Comparison of ENCODE assay signal across 8 cellular contexts in genomic region chr12:47753021-47754001, GRCh38. TPM values are rescaled to one million over a fixed set of nuclear protein-coding genes. Genes with fewer than 3 reads are reported as not detected.
DNase-seq lines count a peak whose midpoint lies in the region; ATAC-seq and TF ChIP-seq lines count a peak whose summit lies in the region.

No MANE protein-coding gene starts in this region.

- H3K27ac ChIP-seq in HUES6 (ENCODE audit: low read depth, low read length) (peak overlapping the region; percentile 78), left lung (peak overlapping the region; percentile 69 to 72), tibial nerve (peak overlapping the region in 3 of 4 donors; percentile 46 to 60 (median 53))

- H3K36me3 ChIP-seq in HUES6 (ENCODE audit: control insufficient read depth, insufficient read depth, low read length) (no peaks in the 10 kb centered on the region; the same call in 1 of the 2 replicates), left lung (peaks cover 0 to 16% of the 10 kb centered on the region in 2 donors), tibial nerve (peaks cover 0 to 5% (median 0%) of the 10 kb centered on the region in 3 donors)

- TF ChIP-seq CTCF in MCF 10A (IDR thresholded peaks at IDR 0.05; ENCODE audit: unreplicated experiment): no peak
- no peak for TF ChIP-seq CTCF in left lung (IDR thresholded peaks at IDR 0.05)
- no peak for TF ChIP-seq CTCF in tibial nerve (IDR thresholded peaks at IDR 0.05)

- ATAC-seq in left lung: peak; percentile 62

- CTCF ChIA-PET in MCF 10A (lab: Yijun Ruan, JAX): interaction anchor here (0.6 to 14.4 kb wide), 7 partner anchors 10 to 86 kb away, joined by 3 to 262 read pairs (median 5); partner anchors contain the start of gene SLC48A1

- H3K4me1 ChIP-seq in HUES6 (ENCODE audit: control insufficient read depth, insufficient read depth, low read length): peaks cover 54% of the 10 kb centered on the region
- peaks cover 29 to 62% of the 10 kb centered on the region in 2 donors for H3K4me1 ChIP-seq in left lung
- H3K4me1 ChIP-seq in tibial nerve: peaks cover 0 to 45% (median 23%) of the 10 kb centered on the region in 4 donors

- H3K27me3 ChIP-seq in HUES6 (ENCODE audit: control insufficient read depth, insufficient read depth, low read length): no peaks in the 10 kb centered on the region
- no peaks in the 10 kb centered on the region for H3K27me3 ChIP-seq in left lung
- no peaks in the 10 kb centered on the region for H3K27me3 ChIP-seq in tibial nerve

- TF ChIP-seq EP300 in tibial nerve (IDR thresholded peaks at IDR 0.05): peak in 1 of 2 donors; percentile 62

- intact Hi-C loops in MCF 10A (cut with micrococcal nuclease) (no loop called here), left lung (cut with DNase I) (no loop called here)

- H3K4me1 Mint-ChIP-seq in MCF 10A (ENCODE audit: insufficient read depth, unreplicated experiment): peaks cover 32% of the 10 kb centered on the region

- H3K9me3 Mint-ChIP-seq in MCF 10A (ENCODE audit: unreplicated experiment): no peaks in the 10 kb centered on the region

- TF ChIP-seq POLR2A in tibial nerve (IDR thresholded peaks at IDR 0.05): no peak

- H3K27ac Mint-ChIP-seq in MCF 10A (ENCODE audit: low read depth, unreplicated experiment): peak overlapping the region; percentile 89

- H3K9ac ChIP-seq in HUES6 (ENCODE audit: low read length): no peak overlapping the region

- H3K4me3 ChIP-seq in HUES6 (ENCODE audit: low read depth, low read length) (0 out of 2 replicates have a peak overlapping the region, but pooled peaks have one; percentile 7), left lung (no peak overlapping the region), tibial nerve (no peak overlapping the region)

- POLR2A ChIA-PET in MCF 10A (lab: Yijun Ruan, JAX): interaction anchor here (0.6 to 4.6 kb wide), 10 partner anchors 10 to 1097 kb away, joined by 3 to 22 read pairs (median 4); partner anchors contain the start of gene SLC48A1

- H3K9me3 ChIP-seq in HUES6 (ENCODE audit: control insufficient read depth, insufficient read depth, low read depth, low read length) (no peaks in the 10 kb centered on the region), left lung (no peaks in the 10 kb centered on the region), tibial nerve (no peaks in the 10 kb centered on the region)

- no peaks in the 10 kb centered on the region for H3K27me3 Mint-ChIP-seq in MCF 10A (ENCODE audit: insufficient read depth, unreplicated experiment)

- TSS peak; percentile 50 for BruUV-seq in MCF 10A (replicated peaks; lab: Mats Ljungman, UMichigan)

- peak overlapping the region; percentile 35 for H3K4me3 Mint-ChIP-seq in MCF 10A (ENCODE audit: unreplicated experiment)

- DNase-seq in MCF 10A (ENCODE audit: unreplicated experiment) (peak; percentile 76), left lung (peak; percentile 77 to 91), tibial nerve (ENCODE audit: low spot score in 2 of 2) (no peak), NCI-H1694 treated with DMSO at 0.1 percent for 48 hours (lab: John Stamatoyannopoulos, UW) (no peak), kidney glomerular epithelial cell (lab: John Stamatoyannopoulos, UW) (no peak), NCI-H2196 treated with DMSO at 0.1 percent for 48 hours (lab: John Stamatoyannopoulos, UW; ENCODE audit: unreplicated experiment) (no peak)
- DNase-seq in effector CD4-positive, alpha-beta T cell: no peak

- 62 to 64% methylated on average over 11 of the region's 11 CpGs for WGBS in tibial nerve, 2 donors

- H3K36me3 Mint-ChIP-seq in MCF 10A (ENCODE audit: insufficient read depth, unreplicated experiment): peaks cover 6% of the 10 kb centered on the region

RNA-seq across cellular contexts. Expression of gene RAPGEF3, which starts 5.4 kb away (rescaled TPM):
- total RNA-seq in MCF 10A (2022): 1.4 and 3.4 TPM in 2 replicates
- total RNA-seq in left lung: 10 to 100 TPM; 15.9 to 28.9 TPM
- total RNA-seq in tibial nerve: 100 to 1,000 TPM in 1 of 4 donors, 10 to 100 TPM in 3; 47.3 to 109 (median 83.6) TPM

RNA-seq across cellular contexts. Expression of gene SLC48A1, which starts 19.7 kb away (rescaled TPM):
- total RNA-seq in MCF 10A (2022) (19.4 and 20.2 TPM in 2 replicates), left lung (10 to 100 TPM; 35.4 to 38.6 TPM), tibial nerve (10 to 100 TPM; 24.6 to 37.9 (median 33.8) TPM)

RNA-seq across cellular contexts. Expression of gene ENDOU, which starts 28.0 kb away (rescaled TPM):
- total RNA-seq in MCF 10A (2022): not detected in 2 replicates
- not detected for total RNA-seq in left lung
- total RNA-seq in tibial nerve: 1 to 10 TPM in 1 of 4 donors, under 1 TPM in 2, not detected in 1; 0.30 to 1.2 (median 0.42) TPM

RNA-seq across cellular contexts. Expression of gene RPAP3, which starts 47.5 kb away (rescaled TPM):
- total RNA-seq in MCF 10A (2022) (16.2 and 22.5 TPM in 2 replicates), left lung (10 to 100 TPM; 18.5 to 20.7 TPM), tibial nerve (10 to 100 TPM in 3 of 4 donors, 1 to 10 TPM in 1; 8.8 to 19.2 (median 15.5) TPM)

Comparison
In these comparisons a context has a peak if more than half of its experiments do, and no peak if none do; other contexts are left out.
1. DNase-seq: peak in MCF 10A (single experiment) and left lung (2 of 2); none in tibial nerve (0 of 2), NCI-H1694 treated with DMSO at 0.1 percent for 48 hours (single experiment), kidney glomerular epithelial cell (single experiment), effector CD4-positive, alpha-beta T cell (single experiment) and NCI-H2196 treated with DMSO at 0.1 percent for 48 hours (single experiment).
2. Peak in every context shown above with its lines, with median percentiles within 50 percentile points of each other: H3K27ac ChIP-seq.